Comparison of ENCODE assay signal across 32 cellular contexts in the genomic region with DNA sequence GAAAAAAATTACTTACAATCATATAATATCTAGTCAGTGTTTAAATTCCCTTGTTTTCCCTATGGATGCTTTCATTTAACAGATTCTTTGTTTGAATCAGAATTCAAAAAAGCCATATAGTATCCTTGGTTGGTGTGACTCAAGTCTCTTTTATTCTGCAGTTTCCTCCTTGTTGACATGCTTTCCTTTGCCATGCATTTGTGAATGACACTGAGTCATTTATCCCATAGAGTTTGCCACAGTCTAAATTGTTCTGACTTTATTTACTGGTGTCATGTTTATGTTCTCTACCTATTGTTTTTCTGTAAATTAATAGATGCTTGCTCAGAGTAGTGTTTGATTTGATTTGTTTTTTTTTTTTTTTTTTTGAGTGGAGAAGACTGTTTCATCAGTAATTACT.
"Had no signal": no experiment of that assay in that cellular context is flagged by ENCODE, and none has a peak within 500 bp of the region (broad histone marks: within the 10 kb centered on the region; RNA-seq: fewer than 3 reads in every experiment).

No MANE protein-coding gene starts in this region.

- H3K9me3 ChIP-seq: adrenal gland, esophagus muscularis mucosa, gastroesophageal sphincter had no signal

- H3K27me3 Mint-ChIP-seq: activated CD8-positive, alpha-beta T cell treated with anti-CD3 and anti-CD28 coated beads for 36 hours; activated naive CD4-positive, alpha-beta T cell treated with anti-CD3 and anti-CD28 coated beads, Interleukin-2, amount 50 U/mL, for 24 hours; activated naive CD8-positive, alpha-beta T cell treated with anti-CD3 and anti-CD28 coated beads for 36 hours; activated naive CD8-positive, alpha-beta T cell treated with anti-CD3 and anti-CD28 coated beads, Interleukin-2, amount 50 U/mL, for 24 hours; activated T-helper 17 cell treated with anti-CD3 and anti-CD28 coated beads, Interleukin-2, amount 50 U/mL, for 72 hours had no signal

- H3K27me3 ChIP-seq: adrenal gland, brain microvascular endothelial cell, esophagus muscularis mucosa, foreskin keratinocyte, gastroesophageal sphincter, heart right ventricle, hepatocyte had no signal

- DNase-seq: activated CD4-positive, alpha-beta T cell treated with anti-CD3 and anti-CD28 coated beads for 1 hour; activated CD4-positive, alpha-beta T cell treated with anti-CD3 and anti-CD28 coated beads for 4 hours; activated CD4-positive, alpha-beta T cell treated with anti-CD3 and anti-CD28 coated beads, Interleukin-2, amount 50 U/mL, for 1 hour; activated CD4-positive, alpha-beta T cell treated with anti-CD3 and anti-CD28 coated beads, Interleukin-2, amount 50 U/mL, for 48 hours; activated CD4-positive, CD25-positive, alpha-beta regulatory T cell; activated CD8-positive, alpha-beta memory T cell treated with anti-CD3 and anti-CD28 coated beads for 24 hours; activated CD8-positive, alpha-beta T cell treated with anti-CD3 and anti-CD28 coated beads for 36 hours; activated effector memory CD4-positive, alpha-beta T cell treated with Interleukin-2 at 50 U/mL for 16 hours; activated gamma-delta T cell treated with Interleukin-2 at 50 U/mL for 16 hours; activated naive CD4-positive, alpha-beta T cell treated with anti-CD3 and anti-CD28 coated beads for 36 hours; activated naive CD8-positive, alpha-beta T cell treated with anti-CD3 and anti-CD28 coated beads for 36 hours; activated naive CD8-positive, alpha-beta T cell treated with anti-CD3 and anti-CD28 coated beads, Interleukin-2, amount 50 U/mL, for 24 hours; activated T-cell treated with anti-CD3 and anti-CD28 coated beads, Interleukin-2, amount 50 U/mL, for 4 hours; adrenal gland; amygdala; aorta; brain microvascular endothelial cell; caudate nucleus; cortex of kidney; effector CD8-positive, alpha-beta T cell; erythroblast; foreskin keratinocyte; heart right ventricle; T-helper 2 cell had no signal

- FAIRE-seq: colon, endometrium, TTC549 had no signal

- H3K36me3 ChIP-seq: adrenal gland, brain microvascular endothelial cell, esophagus muscularis mucosa, gastroesophageal sphincter, heart right ventricle had no signal

- H3K4me3 ChIP-seq: adrenal gland, esophagus muscularis mucosa, gastroesophageal sphincter, heart right ventricle, hepatocyte had no signal

- H3K4me1 ChIP-seq: adrenal gland, esophagus muscularis mucosa, foreskin keratinocyte, gastroesophageal sphincter, heart right ventricle had no signal

- H3K36me3 Mint-ChIP-seq: activated naive CD4-positive, alpha-beta T cell treated with anti-CD3 and anti-CD28 coated beads, Interleukin-2, amount 50 U/mL, for 24 hours; activated naive CD8-positive, alpha-beta T cell treated with anti-CD3 and anti-CD28 coated beads for 36 hours had no signal

- ATAC-seq: activated CD8-positive, alpha-beta T cell treated with anti-CD3 and anti-CD28 coated beads for 36 hours; activated naive CD8-positive, alpha-beta T cell treated with anti-CD3 and anti-CD28 coated beads, Interleukin-2, amount 50 U/mL, for 24 hours; activated T-cell treated with anti-CD3 and anti-CD28 coated beads, Interleukin-2, amount 50 U/mL, for 4 hours; activated T-helper 17 cell treated with anti-CD3 and anti-CD28 coated beads, Interleukin-2, amount 50 U/mL, for 72 hours; foreskin keratinocyte; gastroesophageal sphincter; heart right ventricle had no signal

- H3K4me3 Mint-ChIP-seq: activated CD8-positive, alpha-beta T cell treated with anti-CD3 and anti-CD28 coated beads for 36 hours; activated naive CD4-positive, alpha-beta T cell treated with anti-CD3 and anti-CD28 coated beads for 36 hours; activated naive CD4-positive, alpha-beta T cell treated with anti-CD3 and anti-CD28 coated beads, Interleukin-2, amount 50 U/mL, for 24 hours; activated naive CD8-positive, alpha-beta T cell treated with anti-CD3 and anti-CD28 coated beads for 36 hours; activated naive CD8-positive, alpha-beta T cell treated with anti-CD3 and anti-CD28 coated beads, Interleukin-2, amount 50 U/mL, for 24 hours; activated T-cell treated with anti-CD3 and anti-CD28 coated beads, Interleukin-2, amount 50 U/mL, for 4 hours; activated T-helper 17 cell treated with anti-CD3 and anti-CD28 coated beads, Interleukin-2, amount 50 U/mL, for 72 hours had no signal

- H3K27ac ChIP-seq: adrenal gland, brain microvascular endothelial cell, esophagus muscularis mucosa, foreskin keratinocyte, gastroesophageal sphincter, heart right ventricle, hepatocyte had no signal

- H3K4me1 Mint-ChIP-seq: activated naive CD4-positive, alpha-beta T cell treated with anti-CD3 and anti-CD28 coated beads, Interleukin-2, amount 50 U/mL, for 24 hours; activated naive CD8-positive, alpha-beta T cell treated with anti-CD3 and anti-CD28 coated beads for 36 hours; activated naive CD8-positive, alpha-beta T cell treated with anti-CD3 and anti-CD28 coated beads, Interleukin-2, amount 50 U/mL, for 24 hours; activated T-helper 17 cell treated with anti-CD3 and anti-CD28 coated beads, Interleukin-2, amount 50 U/mL, for 72 hours had no signal

- H3K27ac Mint-ChIP-seq: activated CD8-positive, alpha-beta T cell treated with anti-CD3 and anti-CD28 coated beads for 36 hours; activated naive CD4-positive, alpha-beta T cell treated with anti-CD3 and anti-CD28 coated beads for 36 hours; activated naive CD4-positive, alpha-beta T cell treated with anti-CD3 and anti-CD28 coated beads, Interleukin-2, amount 50 U/mL, for 24 hours; activated naive CD8-positive, alpha-beta T cell treated with anti-CD3 and anti-CD28 coated beads for 36 hours; activated naive CD8-positive, alpha-beta T cell treated with anti-CD3 and anti-CD28 coated beads, Interleukin-2, amount 50 U/mL, for 24 hours; activated T-helper 17 cell treated with anti-CD3 and anti-CD28 coated beads, Interleukin-2, amount 50 U/mL, for 72 hours had no signal
